Comparison of ENCODE assay signal across 12 cellular contexts in genomic region chr1:10650591-10651216, GRCh38.
A peak's percentile ranks its signal among the peaks of the same experiment; 100 is the strongest.
DNase-seq lines count a peak whose midpoint lies in the region; ATAC-seq and TF ChIP-seq lines count a peak whose summit lies in the region.
"Had no signal": no experiment of that assay in that cellular context is flagged by ENCODE, and none has a peak within 500 bp of the region (broad histone marks: within the 10 kb centered on the region; RNA-seq: fewer than 3 reads in every experiment).

No MANE protein-coding gene starts in this region.

- DNase-seq in trophoblast cell (no peak), NCI-H1092 treated with DMSO at 0.1 percent for 48 hours (lab: John Stamatoyannopoulos, UW) (no peak)
- no peak for DNase-seq in activated effector memory CD4-positive, alpha-beta T cell treated with anti-CD3 and anti-CD28 coated beads, Interleukin-2, amount 50 U/mL, for 16 hours
- DNase-seq: HCEC 1CT; NCI-H2227 treated with DMSO at 0.1 percent for 48 hours; NCI-H526; NK-92 treated with Interleukin-12 subunit alpha and Interleukin-12 subunit beta, amount 100 ng/mL, for 24 hours had no signal

- TF ChIP-seq CTCF in VCaP (conservative IDR thresholded peaks at IDR 0.05), result no peak

- H3K9ac ChIP-seq in BLaER1 (0 out of 2 replicates have a peak overlapping the region, but pooled peaks have one; percentile 4), iPS-18a (ENCODE audit: low read length) (no peak overlapping the region), rectal smooth muscle tissue (ENCODE audit: low read length) (no peak overlapping the region), trophoblast cell (ENCODE audit: low read length) (no peak overlapping the region)

- H3K27ac ChIP-seq in BLaER1 (no peak overlapping the region), VCaP (peak overlapping the region; percentile 7; the same call in 1 of the 2 replicates), iPS-18a (ENCODE audit: low read length) (no peak overlapping the region), rectal smooth muscle tissue (ENCODE audit: low read depth, low read length) (peak overlapping the region; percentile 63), trophoblast cell (ENCODE audit: low read depth, low read length) (no peak overlapping the region)

- H3K27me3 ChIP-seq in BLaER1 (no peaks in the 10 kb centered on the region), iPS-18a (ENCODE audit: control insufficient read depth, insufficient read depth, low read length) (peaks cover 43% of the 10 kb centered on the region), rectal smooth muscle tissue (ENCODE audit: control insufficient read depth, insufficient read depth, low read length) (no peaks in the 10 kb centered on the region), trophoblast cell (ENCODE audit: insufficient read depth, low read length) (peaks cover 13% of the 10 kb centered on the region)

- no peak overlapping the region for H3K4me2 ChIP-seq in BLaER1
- H3K4me2 ChIP-seq in trophoblast cell (ENCODE audit: low read length), result no peak overlapping the region

- no peak overlapping the region for H4K12ac ChIP-seq in trophoblast cell (ENCODE audit: low read depth, low read length)

- H3K4ac ChIP-seq in trophoblast cell (ENCODE audit: low read depth, low read length), result no peak overlapping the region

- no peaks in the 10 kb centered on the region for H4K20me1 ChIP-seq in BLaER1

- H2BK120ac ChIP-seq in trophoblast cell (ENCODE audit: insufficient read depth, low read length, poor library complexity), result no peak overlapping the region

- no peak overlapping the region for H3K23ac ChIP-seq in trophoblast cell (ENCODE audit: low read length)

- no CpG with 5 or more reads among the region's 32 CpGs for WGBS in trophoblast cell (ENCODE audit: extremely low coverage, insufficient coverage, insufficient read length)

- H3K4me3 ChIP-seq in BLaER1 (no peak overlapping the region), iPS-18a (ENCODE audit: low read length) (peak overlapping the region; percentile 59), rectal smooth muscle tissue (ENCODE audit: low read length) (no peak overlapping the region), trophoblast cell (ENCODE audit: low read depth, low read length) (no peak overlapping the region)

- H3K18ac ChIP-seq in trophoblast cell (ENCODE audit: low read length), result no peak overlapping the region

- H2BK12ac ChIP-seq in trophoblast cell (ENCODE audit: low read length), result no peak overlapping the region

- no peaks in the 10 kb centered on the region for H3K9me3 ChIP-seq in BLaER1
- no peaks in the 10 kb centered on the region for H3K9me3 ChIP-seq in iPS-18a (ENCODE audit: control insufficient read depth, low read depth, low read length)
- H3K9me3 ChIP-seq in trophoblast cell (ENCODE audit: insufficient read depth, low read depth, low read length), result peaks cover 8% of the 10 kb centered on the region

- H2BK5ac ChIP-seq in trophoblast cell (ENCODE audit: low read depth, low read length, poor library complexity), result no peak overlapping the region

- no peaks in the 10 kb centered on the region for H3K79me2 ChIP-seq in trophoblast cell (ENCODE audit: control insufficient read depth, insufficient read depth, low read length, poor library complexity)

- no peak overlapping the region for H2AFZ ChIP-seq in trophoblast cell (ENCODE audit: insufficient read depth, low read length, poor library complexity)

- H3K36me3 ChIP-seq in BLaER1 (peaks cover 8% of the 10 kb centered on the region; the same call in 1 of the 2 replicates), iPS-18a (ENCODE audit: control insufficient read depth, low read depth, low read length) (no peaks in the 10 kb centered on the region), rectal smooth muscle tissue (ENCODE audit: control insufficient read depth, insufficient read depth, low read length) (peaks cover 16% of the 10 kb centered on the region), trophoblast cell (ENCODE audit: control insufficient read depth in 1 of 2, insufficient read depth in 2 of 2, low read length in 2 of 2) (no peaks in the 10 kb centered on the region)

- no peak overlapping the region for H4K8ac ChIP-seq in trophoblast cell (ENCODE audit: low read depth, low read length)

- no peak overlapping the region for H4K91ac ChIP-seq in trophoblast cell (ENCODE audit: low read depth, low read length)

- H3K4me1 ChIP-seq in BLaER1, result no peaks in the 10 kb centered on the region
- H3K4me1 ChIP-seq in iPS-18a (ENCODE audit: control insufficient read depth, low read depth, low read length), result peaks cover 21% of the 10 kb centered on the region
- peaks cover 34% of the 10 kb centered on the region for H3K4me1 ChIP-seq in rectal smooth muscle tissue (ENCODE audit: control insufficient read depth, insufficient read depth, low read length)
- peaks cover 0 to 3% of the 10 kb centered on the region in 2 experiments for H3K4me1 ChIP-seq in trophoblast cell (ENCODE audit: control insufficient read depth in 1 of 2, insufficient read depth in 2 of 2, low read length in 2 of 2)

- H3K79me1 ChIP-seq in trophoblast cell (ENCODE audit: low read length), result no peaks in the 10 kb centered on the region

- H3K14ac ChIP-seq in trophoblast cell (ENCODE audit: low read length), result no peak overlapping the region

- H2AK5ac ChIP-seq in trophoblast cell (ENCODE audit: low read length), result no peak overlapping the region

- ATAC-seq in activated CD4-positive, CD25-positive, alpha-beta regulatory T cell treated with anti-CD3 and anti-CD28 coated beads, Interleukin-2, amount 50 U/mL, for 24 hours, result no peak

Comparison
In these comparisons a context has a peak if more than half of its experiments do, and no peak if none do; other contexts are left out.
1. H3K27ac ChIP-seq: peak in VCaP (single experiment) and rectal smooth muscle tissue (single experiment); none in BLaER1 (single experiment), iPS-18a (single experiment) and trophoblast cell (single experiment).